In genomic region chr10:115979576-115979975, GRCh38 we compare ENCODE assay signal across 29 cellular contexts.
"Had no signal": no experiment of that assay in that cellular context is flagged by ENCODE, and none has a peak within 500 bp of the region (broad histone marks: within the 10 kb centered on the region; RNA-seq: fewer than 3 reads in every experiment).

No MANE protein-coding gene starts in this region.

- H3K4me1 ChIP-seq: foreskin keratinocyte, gastrocnemius medialis had no signal

- H3K27me3 ChIP-seq: brain microvascular endothelial cell, esophagus muscularis mucosa, foreskin keratinocyte, gastrocnemius medialis, heart left ventricle had no signal

- H3K4me3 ChIP-seq: coronary artery, dorsolateral prefrontal cortex, esophagus muscularis mucosa, gastrocnemius medialis, heart left ventricle had no signal

- H3K27me3 Mint-ChIP-seq: activated B cell treated with CpG ODN at 0.5 μM for 24 hours; activated CD8-positive, alpha-beta T cell treated with anti-CD3 and anti-CD28 coated beads for 36 hours; activated T-helper 17 cell treated with anti-CD3 and anti-CD28 coated beads, Interleukin-2, amount 50 U/mL, for 72 hours; central memory CD8-positive, alpha-beta T cell; dendritic cell treated with granulocyte-macrophage colony-stimulating factor and Interleukin-4, amounts not matched to agents 40 ng/mL and 50 ng/mL, for 4 days had no signal

- H3K27ac Mint-ChIP-seq: activated B cell treated with CpG ODN at 0.5 μM for 24 hours; activated CD8-positive, alpha-beta T cell treated with anti-CD3 and anti-CD28 coated beads for 36 hours; activated naive CD8-positive, alpha-beta T cell; activated T-helper 17 cell treated with anti-CD3 and anti-CD28 coated beads, Interleukin-2, amount 50 U/mL, for 72 hours; dendritic cell treated with granulocyte-macrophage colony-stimulating factor and Interleukin-4, amounts not matched to agents 40 ng/mL and 50 ng/mL, for 4 days had no signal

- H3K4me1 Mint-ChIP-seq: activated B cell treated with CpG ODN at 0.5 μM for 24 hours; activated T-helper 17 cell treated with anti-CD3 and anti-CD28 coated beads, Interleukin-2, amount 50 U/mL, for 72 hours; central memory CD8-positive, alpha-beta T cell had no signal

- H3K36me3 ChIP-seq: brain microvascular endothelial cell, esophagus muscularis mucosa, gastrocnemius medialis, heart left ventricle had no signal

- H3K4me3 Mint-ChIP-seq: activated B cell treated with CpG ODN at 0.5 μM for 24 hours; activated CD8-positive, alpha-beta T cell treated with anti-CD3 and anti-CD28 coated beads for 36 hours; activated naive CD8-positive, alpha-beta T cell; activated T-cell treated with anti-CD3 and anti-CD28 coated beads, Interleukin-2, amount 50 U/mL, for 4 hours; activated T-helper 17 cell treated with anti-CD3 and anti-CD28 coated beads, Interleukin-2, amount 50 U/mL, for 72 hours; central memory CD8-positive, alpha-beta T cell; dendritic cell treated with granulocyte-macrophage colony-stimulating factor and Interleukin-4, amounts not matched to agents 40 ng/mL and 50 ng/mL, for 4 days had no signal

- ATAC-seq: activated CD4-positive, CD25-positive, alpha-beta regulatory T cell treated with anti-CD3 and anti-CD28 coated beads, Interleukin-2, amount 50 U/mL, for 24 hours; activated CD8-positive, alpha-beta T cell treated with anti-CD3 and anti-CD28 coated beads for 36 hours; activated T-cell treated with anti-CD3 and anti-CD28 coated beads, Interleukin-2, amount 50 U/mL, for 4 hours; activated T-helper 17 cell treated with anti-CD3 and anti-CD28 coated beads, Interleukin-2, amount 50 U/mL, for 72 hours; foreskin keratinocyte; gastrocnemius medialis; heart left ventricle had no signal

- H3K9me3 ChIP-seq: gastrocnemius medialis had no signal

- H3K9me3 Mint-ChIP-seq: dendritic cell treated with granulocyte-macrophage colony-stimulating factor and Interleukin-4, amounts not matched to agents 40 ng/mL and 50 ng/mL, for 4 days had no signal

- H3K36me3 Mint-ChIP-seq: activated naive CD8-positive, alpha-beta T cell had no signal

- H3K27ac ChIP-seq: brain microvascular endothelial cell, coronary artery, dorsolateral prefrontal cortex, esophagus muscularis mucosa, foreskin keratinocyte, gastrocnemius medialis, heart left ventricle had no signal

- DNase-seq: activated B cell treated with CpG ODN at 0.5 μM for 24 hours; activated CD4-positive, alpha-beta T cell treated with anti-CD3 and anti-CD28 coated beads for 48 hours; activated CD4-positive, alpha-beta T cell treated with anti-CD3 and anti-CD28 coated beads, Interleukin-2, amount 50 U/mL, for 1 hour; activated CD4-positive, alpha-beta T cell treated with anti-CD3 and anti-CD28 coated beads, Interleukin-2, amount 50 U/mL, for 48 hours; activated CD8-positive, alpha-beta memory T cell treated with anti-CD3 and anti-CD28 coated beads for 24 hours; activated CD8-positive, alpha-beta T cell treated with anti-CD3 and anti-CD28 coated beads for 36 hours; activated effector memory CD4-positive, alpha-beta T cell treated with Interleukin-2 at 50 U/mL for 16 hours; activated gamma-delta T cell treated with Interleukin-2 at 50 U/mL for 16 hours; activated naive CD4-positive, alpha-beta T cell treated with anti-CD3 and anti-CD28 coated beads, Interleukin-2, amount 50 U/mL, for 16 hours; activated naive CD4-positive, alpha-beta T cell treated with Interleukin-2 at 50 U/mL for 16 hours; activated T-cell treated with anti-CD3 and anti-CD28 coated beads, Interleukin-2, amount 50 U/mL, for 4 hours; amniotic stem cell; anterior cingulate cortex; brain microvascular endothelial cell; dorsolateral prefrontal cortex; effector memory CD4-positive, alpha-beta T cell; erythroblast; foreskin keratinocyte; gastrocnemius medialis; glutamatergic neuron; heart left ventricle; T-helper 2 cell had no signal
